Comparison of ENCODE assay signal across 16 cellular contexts in the genomic region with DNA sequence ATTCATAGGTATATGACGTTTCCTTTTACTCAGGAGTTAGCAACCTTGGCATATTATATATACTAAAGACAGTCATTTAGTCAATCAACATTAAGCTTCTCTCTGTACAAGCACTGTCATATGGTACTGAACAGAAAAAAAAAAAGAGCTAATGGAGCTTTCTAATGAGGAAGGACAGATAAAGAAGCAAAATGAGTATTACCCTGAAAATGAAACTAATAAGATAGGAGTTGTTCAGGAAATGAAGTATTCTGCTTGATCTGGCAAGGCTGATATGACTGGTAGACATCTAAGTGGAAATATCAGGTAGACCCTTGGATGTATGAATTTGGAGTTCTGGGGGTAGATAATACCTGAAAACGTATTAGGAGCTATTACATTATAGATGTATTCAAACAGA. TPM values are rescaled to one million over a fixed set of nuclear protein-coding genes. Genes with fewer than 3 reads are reported as not detected.
DNase-seq lines count a peak whose midpoint lies in the region; ATAC-seq lines count a peak whose summit lies in the region.
"Had no signal": no experiment of that assay in that cellular context is flagged by ENCODE, and none has a peak within 500 bp of the region (broad histone marks: within the 10 kb centered on the region; RNA-seq: fewer than 3 reads in every experiment).

No MANE protein-coding gene starts in this region.

- peaks cover 83% of the 10 kb centered on the region for H3K4me1 Mint-ChIP-seq in activated naive CD4-positive, alpha-beta T cell treated with anti-CD3 and anti-CD28 coated beads, Interleukin-2, amount 50 U/mL, for 24 hours
- peaks cover 75% of the 10 kb centered on the region for H3K4me1 Mint-ChIP-seq in activated CD8-positive, alpha-beta T cell treated with anti-CD3 and anti-CD28 coated beads, Interleukin-2, amount 10 ng/mL, durations not matched to agents 7 days and 5 days (ENCODE audit: low read depth)

- H3K9me3 Mint-ChIP-seq in activated naive CD4-positive, alpha-beta T cell treated with anti-CD3 and anti-CD28 coated beads, Interleukin-2, amount 50 U/mL, for 24 hours, result peaks cover 4% of the 10 kb centered on the region
- no peaks in the 10 kb centered on the region for H3K9me3 Mint-ChIP-seq in activated CD8-positive, alpha-beta T cell treated with anti-CD3 and anti-CD28 coated beads, Interleukin-2, amount 10 ng/mL, durations not matched to agents 7 days and 5 days (ENCODE audit: insufficient read depth)

- POLR2A ChIA-PET in activated CD8-positive, alpha-beta T cell treated with anti-CD3 and anti-CD28 coated beads, Interleukin-2, amount 10 ng/mL, durations not matched to agents 7 days and 5 days (lab: Charles Lee), result interaction anchor here (0.7 kb wide), 1 partner anchor 96 kb away, joined by 3 read pairs; no protein-coding TSS in a partner anchor

- no peak for DNase-seq in activated naive CD4-positive, alpha-beta T cell (lab: John Stamatoyannopoulos, UW)
- DNase-seq in activated CD8-positive, alpha-beta T cell treated with anti-CD3 and anti-CD28 coated beads, Interleukin-2, amount 10 ng/mL, durations not matched to agents 7 days and 5 days, result no peak
- DNase-seq in DMS153 (lab: John Stamatoyannopoulos, UW), result no peak
- DNase-seq in stimulated activated CD4-positive, alpha-beta T cell treated with anti-CD3 and anti-CD28 coated beads, Interleukin-15, amount 100 ng/mL, for 24 hours, result no peak
- no peak for DNase-seq in COLO829 (ENCODE audit: low spot score)
- DNase-seq: activated CD4-positive, alpha-beta T cell treated with anti-CD3 and anti-CD28 coated beads, Interleukin-2, amount 50 U/mL, for 4 hours; activated naive CD4-positive, alpha-beta T cell treated with anti-CD3 and anti-CD28 coated beads, Interleukin-2, amount 50 U/mL, for 16 hours; central memory CD4-positive, alpha-beta T cell; mesendoderm; NCI-H446 treated with DMSO at 0.1 percent for 48 hours; nucleus accumbens; testis had no signal

- peak overlapping the region; percentile 76 for H3K27ac Mint-ChIP-seq in activated naive CD4-positive, alpha-beta T cell treated with anti-CD3 and anti-CD28 coated beads, Interleukin-2, amount 50 U/mL, for 24 hours
- peak overlapping the region; percentile 80 for H3K27ac Mint-ChIP-seq in activated CD8-positive, alpha-beta T cell treated with anti-CD3 and anti-CD28 coated beads, Interleukin-2, amount 10 ng/mL, durations not matched to agents 7 days and 5 days

- no peaks in the 10 kb centered on the region for H3K36me3 Mint-ChIP-seq in activated naive CD4-positive, alpha-beta T cell treated with anti-CD3 and anti-CD28 coated beads, Interleukin-2, amount 50 U/mL, for 24 hours
- peaks cover 11% of the 10 kb centered on the region for H3K36me3 Mint-ChIP-seq in activated CD8-positive, alpha-beta T cell treated with anti-CD3 and anti-CD28 coated beads, Interleukin-2, amount 10 ng/mL, durations not matched to agents 7 days and 5 days (ENCODE audit: low read depth)

- CTCF ChIA-PET in activated CD8-positive, alpha-beta T cell treated with anti-CD3 and anti-CD28 coated beads, Interleukin-2, amount 10 ng/mL, durations not matched to agents 7 days and 5 days (lab: Charles Lee), result interaction anchor here (0.9 to 5.9 kb wide), 10 partner anchors 14 to 198 kb away, joined by 3 to 94 read pairs (median 4); no protein-coding TSS in a partner anchor

- H3K27me3 Mint-ChIP-seq in activated naive CD4-positive, alpha-beta T cell treated with anti-CD3 and anti-CD28 coated beads, Interleukin-2, amount 50 U/mL, for 24 hours, result no peaks in the 10 kb centered on the region
- H3K27me3 Mint-ChIP-seq in activated CD8-positive, alpha-beta T cell treated with anti-CD3 and anti-CD28 coated beads, Interleukin-2, amount 10 ng/mL, durations not matched to agents 7 days and 5 days (ENCODE audit: low read depth), result no peaks in the 10 kb centered on the region

- ATAC-seq in HG02981 (IDR thresholded peaks at IDR 0.05; ENCODE audit: unreplicated experiment) (peak; percentile 40), GM21447 (IDR thresholded peaks at IDR 0.05; ENCODE audit: unreplicated experiment) (no peak)
- no peak for ATAC-seq in activated CD8-positive, alpha-beta T cell treated with anti-CD3 and anti-CD28 coated beads, Interleukin-2, amount 10 ng/mL, durations not matched to agents 7 days and 5 days
- ATAC-seq: HCT116 had no signal

- peak overlapping the region; percentile 61 for H3K4me3 Mint-ChIP-seq in activated naive CD4-positive, alpha-beta T cell treated with anti-CD3 and anti-CD28 coated beads, Interleukin-2, amount 50 U/mL, for 24 hours
- H3K4me3 Mint-ChIP-seq in activated CD8-positive, alpha-beta T cell treated with anti-CD3 and anti-CD28 coated beads, Interleukin-2, amount 10 ng/mL, durations not matched to agents 7 days and 5 days, result peak overlapping the region; percentile 30

RNA-seq across cellular contexts. Expression of a gene that starts 4.3 kb away (rescaled TPM):
- total RNA-seq in activated CD8-positive, alpha-beta T cell treated with anti-CD3 and anti-CD28 coated beads, Interleukin-2, amount 10 ng/mL, durations not matched to agents 7 days and 5 days, result 10 to 100 TPM; 68.3 to 70.1 TPM

RNA-seq across cellular contexts. Expression of a gene that starts 41.4 kb away (rescaled TPM):
- total RNA-seq in activated CD8-positive, alpha-beta T cell treated with anti-CD3 and anti-CD28 coated beads, Interleukin-2, amount 10 ng/mL, durations not matched to agents 7 days and 5 days, result 100 to 1,000 TPM; 192 to 195 TPM
